ENCODE assay signal across 26 cellular contexts in genomic region chr10:116006508-116006907, GRCh38.
"Had no signal": no experiment of that assay in that cellular context is flagged by ENCODE, and none has a peak within 500 bp of the region (broad histone marks: within the 10 kb centered on the region; RNA-seq: fewer than 3 reads in every experiment).

No MANE protein-coding gene starts in this region.

- H3K4me3 ChIP-seq: stomach, suprapubic skin, testis, thoracic aorta, thyroid gland, tibial artery, tibial nerve, transverse colon, upper lobe of left lung, upper lobe of right lung, uterus, vagina had no signal

- DNase-seq: stimulated activated CD4-positive, alpha-beta T cell treated with anti-CD3 and anti-CD28 coated beads, Interleukin-2, amount 100 ng/mL, for 48 hours; stimulated activated CD4-positive, alpha-beta T cell treated with anti-CD3 and anti-CD28 coated beads, Interleukin-4, amount 100 ng/mL, for 1 hour; stimulated activated CD4-positive, alpha-beta T cell treated with anti-CD3 and anti-CD28 coated beads, Interleukin-4, amount 100 ng/mL, for 24 hours; stimulated activated CD4-positive, alpha-beta T cell treated with anti-CD3 and anti-CD28 coated beads, Interleukin-4, amount 100 ng/mL, for 4 hours; stimulated activated CD8-positive, alpha-beta memory T cell treated with anti-CD3 and anti-CD28 coated beads, Interleukin-4, amount 100 ng/mL, for 48 hours; stimulated activated naive B cell treated with anti-CD40 and anti-IgM and Interleukin-4, amounts not matched to agents 10 μg/mL and 1 μg/mL and 100 μg/mL, for 72 hours; stimulated activated naive CD4-positive, alpha-beta T cell; stimulated activated naive CD4-positive, alpha-beta T cell treated with Interleukin-2 at 50 U/mL for 16 hours; stimulated activated naive CD8-positive, alpha-beta T cell treated with anti-CD3 and anti-CD28 coated beads, Interleukin-15, amount 100 ng/mL, for 72 hours; stimulated activated naive CD8-positive, alpha-beta T cell treated with anti-CD3 and anti-CD28 coated beads, Interleukin-15, Interleukin-2, amounts not matched to agents 100 U/mL and 50 U/mL, for 24 hours; stomach; substantia nigra; testis; thyroid gland; tibial artery; transverse colon; upper lobe of left lung; upper lobe of right lung; uterus had no signal

- H3K9me3 ChIP-seq: suprapubic skin, testis, thoracic aorta, thyroid gland, transverse colon, upper lobe of right lung, uterus, vagina had no signal

- H3K4me1 ChIP-seq: suprapubic skin, testis, transverse colon, upper lobe of left lung, upper lobe of right lung, uterus, vagina had no signal

- FAIRE-seq: urothelium cell line had no signal

- H3K27ac ChIP-seq: stomach, suprapubic skin, testis, thoracic aorta, thyroid gland, tibial artery, tibial nerve, transverse colon, upper lobe of left lung, upper lobe of right lung, uterus, vagina had no signal

- H3K27me3 ChIP-seq: stomach, testis, thyroid gland, tibial artery, tibial nerve, transverse colon, upper lobe of left lung, upper lobe of right lung, uterus, vagina had no signal

- ATAC-seq: stimulated activated effector memory CD8-positive, alpha-beta T cell treated with anti-CD3 and anti-CD28 coated beads, Interleukin-12 subunit alpha, Interleukin-12 subunit beta, amount 100 ng/mL, for 72 hours; stimulated activated memory B cell treated with anti-CD40 and anti-IgM and Interleukin-4, amounts not matched to agents 10 μg/mL and 1 μg/mL and 100 μg/mL, for 72 hours; stimulated activated naive B cell treated with anti-CD40 and anti-IgM and Interleukin-4, amounts not matched to agents 10 μg/mL and 1 μg/mL and 100 μg/mL, for 72 hours; stimulated activated naive CD8-positive, alpha-beta T cell treated with anti-CD3 and anti-CD28 coated beads, Interleukin-15, amount 100 ng/mL, for 72 hours; stimulated activated naive CD8-positive, alpha-beta T cell treated with anti-CD3 and anti-CD28 coated beads, Interleukin-15, Interleukin-2, amounts not matched to agents 100 U/mL and 50 U/mL, for 24 hours; upper lobe of right lung had no signal

- H3K36me3 ChIP-seq: stomach, suprapubic skin, thoracic aorta, thyroid gland, tibial artery, tibial nerve, transverse colon, upper lobe of left lung, upper lobe of right lung, uterus, vagina had no signal
